1 cellular context compared by ENCODE assay signal in the genomic region with DNA sequence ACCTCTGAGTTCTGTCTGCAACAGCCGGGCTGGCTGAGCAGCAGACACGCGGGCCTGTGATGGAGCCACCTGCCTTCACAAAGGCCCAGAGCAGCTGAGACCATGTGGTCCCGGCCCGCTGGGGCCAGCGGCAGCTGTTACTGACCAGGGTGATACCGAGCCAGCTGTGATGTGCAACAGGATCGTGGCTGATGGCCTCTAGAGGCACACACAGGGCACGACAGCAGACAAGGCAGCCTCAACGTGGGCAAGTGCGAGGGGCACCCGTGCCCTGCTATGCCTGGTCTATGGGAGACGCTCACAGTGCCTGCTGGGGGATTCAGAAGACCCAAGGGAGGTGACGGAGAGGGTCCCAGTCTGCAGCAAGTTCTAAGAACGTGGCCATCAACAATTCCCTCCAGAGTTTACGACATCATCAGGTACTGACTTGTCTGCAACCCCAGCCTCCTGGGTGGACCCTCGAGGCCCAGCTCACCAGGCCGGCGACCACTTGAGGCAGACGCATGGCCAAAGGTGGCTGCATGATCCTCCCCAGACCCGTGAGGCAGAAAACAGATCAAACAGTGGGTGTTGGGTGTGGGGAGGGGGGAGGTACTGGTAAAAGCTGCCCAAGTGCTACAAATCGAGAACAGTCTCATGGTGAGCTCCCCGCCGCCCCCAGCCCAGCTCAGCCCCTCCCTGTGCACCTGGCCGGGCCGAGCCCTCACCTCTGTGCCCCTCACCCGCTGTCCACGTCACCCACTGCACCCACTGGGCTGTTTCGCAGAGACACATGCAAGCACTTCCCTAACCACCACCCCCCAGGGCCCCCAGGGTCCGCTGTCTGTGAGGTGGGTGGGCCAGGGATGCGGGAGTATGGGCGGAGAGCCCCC.
TF ChIP-seq lines count a peak whose summit lies in the region.

No MANE protein-coding gene starts in this region.

TF ChIP-seq in WTC11, 78 proteins besides CTCF, POLR2A, EP300 and RAD21 (continued from another document):
- TF ChIP-seq, protein P1, sequence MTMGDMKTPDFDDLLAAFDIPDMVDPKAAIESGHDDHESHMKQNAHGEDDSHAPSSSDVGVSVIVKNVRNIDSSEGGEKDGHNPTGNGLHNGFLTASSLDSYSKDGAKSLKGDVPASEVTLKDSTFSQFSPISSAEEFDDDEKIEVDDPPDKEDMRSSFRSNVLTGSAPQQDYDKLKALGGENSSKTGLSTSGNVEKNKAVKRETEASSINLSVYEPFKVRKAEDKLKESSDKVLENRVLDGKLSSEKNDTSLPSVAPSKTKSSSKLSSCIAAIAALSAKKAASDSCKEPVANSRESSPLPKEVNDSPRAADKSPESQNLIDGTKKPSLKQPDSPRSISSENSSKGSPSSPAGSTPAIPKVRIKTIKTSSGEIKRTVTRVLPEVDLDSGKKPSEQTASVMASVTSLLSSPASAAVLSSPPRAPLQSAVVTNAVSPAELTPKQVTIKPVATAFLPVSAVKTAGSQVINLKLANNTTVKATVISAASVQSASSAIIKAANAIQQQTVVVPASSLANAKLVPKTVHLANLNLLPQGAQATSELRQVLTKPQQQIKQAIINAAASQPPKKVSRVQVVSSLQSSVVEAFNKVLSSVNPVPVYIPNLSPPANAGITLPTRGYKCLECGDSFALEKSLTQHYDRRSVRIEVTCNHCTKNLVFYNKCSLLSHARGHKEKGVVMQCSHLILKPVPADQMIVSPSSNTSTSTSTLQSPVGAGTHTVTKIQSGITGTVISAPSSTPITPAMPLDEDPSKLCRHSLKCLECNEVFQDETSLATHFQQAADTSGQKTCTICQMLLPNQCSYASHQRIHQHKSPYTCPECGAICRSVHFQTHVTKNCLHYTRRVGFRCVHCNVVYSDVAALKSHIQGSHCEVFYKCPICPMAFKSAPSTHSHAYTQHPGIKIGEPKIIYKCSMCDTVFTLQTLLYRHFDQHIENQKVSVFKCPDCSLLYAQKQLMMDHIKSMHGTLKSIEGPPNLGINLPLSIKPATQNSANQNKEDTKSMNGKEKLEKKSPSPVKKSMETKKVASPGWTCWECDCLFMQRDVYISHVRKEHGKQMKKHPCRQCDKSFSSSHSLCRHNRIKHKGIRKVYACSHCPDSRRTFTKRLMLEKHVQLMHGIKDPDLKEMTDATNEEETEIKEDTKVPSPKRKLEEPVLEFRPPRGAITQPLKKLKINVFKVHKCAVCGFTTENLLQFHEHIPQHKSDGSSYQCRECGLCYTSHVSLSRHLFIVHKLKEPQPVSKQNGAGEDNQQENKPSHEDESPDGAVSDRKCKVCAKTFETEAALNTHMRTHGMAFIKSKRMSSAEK (CRISPR knock-in tag; IDR thresholded peaks at IDR 0.05; ENCODE audit: borderline replicate concordance), result no peak
- TF ChIP-seq NR1H2 (CRISPR knock-in tag; IDR thresholded peaks at IDR 0.05) (no peak), IRF2 (CRISPR knock-in tag; IDR thresholded peaks at IDR 0.05; ENCODE audit: borderline replicate concordance, low read depth) (no peak), ATF1 (CRISPR knock-in tag; IDR thresholded peaks at IDR 0.05) (no peak), EMX1 (CRISPR knock-in tag; IDR thresholded peaks at IDR 0.05) (no peak), ZNF138 (CRISPR knock-in tag; conservative IDR thresholded peaks at IDR 0.05) (no peak), ZBTB21 (CRISPR knock-in tag; IDR thresholded peaks at IDR 0.05; ENCODE audit: borderline replicate concordance) (no peak)
- TF ChIP-seq, protein P2, sequence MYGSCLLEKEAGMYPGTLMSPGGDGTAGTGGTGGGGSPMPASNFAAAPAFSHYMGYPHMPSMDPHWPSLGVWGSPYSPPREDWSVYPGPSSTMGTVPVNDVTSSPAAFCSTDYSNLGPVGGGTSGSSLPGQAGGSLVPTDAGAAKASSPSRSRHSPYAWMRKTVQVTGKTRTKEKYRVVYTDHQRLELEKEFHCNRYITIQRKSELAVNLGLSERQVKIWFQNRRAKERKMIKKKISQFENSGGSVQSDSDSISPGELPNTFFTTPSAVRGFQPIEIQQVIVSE (CRISPR knock-in tag; IDR thresholded peaks at IDR 0.05; ENCODE audit: borderline replicate concordance), result no peak
- TF ChIP-seq, protein P3, sequence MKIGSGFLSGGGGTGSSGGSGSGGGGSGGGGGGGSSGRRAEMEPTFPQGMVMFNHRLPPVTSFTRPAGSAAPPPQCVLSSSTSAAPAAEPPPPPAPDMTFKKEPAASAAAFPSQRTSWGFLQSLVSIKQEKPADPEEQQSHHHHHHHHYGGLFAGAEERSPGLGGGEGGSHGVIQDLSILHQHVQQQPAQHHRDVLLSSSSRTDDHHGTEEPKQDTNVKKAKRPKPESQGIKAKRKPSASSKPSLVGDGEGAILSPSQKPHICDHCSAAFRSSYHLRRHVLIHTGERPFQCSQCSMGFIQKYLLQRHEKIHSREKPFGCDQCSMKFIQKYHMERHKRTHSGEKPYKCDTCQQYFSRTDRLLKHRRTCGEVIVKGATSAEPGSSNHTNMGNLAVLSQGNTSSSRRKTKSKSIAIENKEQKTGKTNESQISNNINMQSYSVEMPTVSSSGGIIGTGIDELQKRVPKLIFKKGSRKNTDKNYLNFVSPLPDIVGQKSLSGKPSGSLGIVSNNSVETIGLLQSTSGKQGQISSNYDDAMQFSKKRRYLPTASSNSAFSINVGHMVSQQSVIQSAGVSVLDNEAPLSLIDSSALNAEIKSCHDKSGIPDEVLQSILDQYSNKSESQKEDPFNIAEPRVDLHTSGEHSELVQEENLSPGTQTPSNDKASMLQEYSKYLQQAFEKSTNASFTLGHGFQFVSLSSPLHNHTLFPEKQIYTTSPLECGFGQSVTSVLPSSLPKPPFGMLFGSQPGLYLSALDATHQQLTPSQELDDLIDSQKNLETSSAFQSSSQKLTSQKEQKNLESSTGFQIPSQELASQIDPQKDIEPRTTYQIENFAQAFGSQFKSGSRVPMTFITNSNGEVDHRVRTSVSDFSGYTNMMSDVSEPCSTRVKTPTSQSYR (CRISPR knock-in tag; IDR thresholded peaks at IDR 0.05), result no peak
- TF ChIP-seq, protein P4, sequence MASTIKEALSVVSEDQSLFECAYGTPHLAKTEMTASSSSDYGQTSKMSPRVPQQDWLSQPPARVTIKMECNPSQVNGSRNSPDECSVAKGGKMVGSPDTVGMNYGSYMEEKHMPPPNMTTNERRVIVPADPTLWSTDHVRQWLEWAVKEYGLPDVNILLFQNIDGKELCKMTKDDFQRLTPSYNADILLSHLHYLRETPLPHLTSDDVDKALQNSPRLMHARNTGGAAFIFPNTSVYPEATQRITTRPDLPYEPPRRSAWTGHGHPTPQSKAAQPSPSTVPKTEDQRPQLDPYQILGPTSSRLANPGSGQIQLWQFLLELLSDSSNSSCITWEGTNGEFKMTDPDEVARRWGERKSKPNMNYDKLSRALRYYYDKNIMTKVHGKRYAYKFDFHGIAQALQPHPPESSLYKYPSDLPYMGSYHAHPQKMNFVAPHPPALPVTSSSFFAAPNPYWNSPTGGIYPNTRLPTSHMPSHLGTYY (CRISPR knock-in tag; IDR thresholded peaks at IDR 0.05), result no peak
